In genomic region chr19:24033962-24034342, GRCh38 we compare ENCODE assay signal across 8 cellular contexts. TPM values are rescaled to one million over a fixed set of nuclear protein-coding genes. Genes with fewer than 3 reads are reported as not detected.
DNase-seq lines count a peak whose midpoint lies in the region; ATAC-seq and TF ChIP-seq lines count a peak whose summit lies in the region.

No MANE protein-coding gene starts in this region.

- WGBS in esophagus squamous epithelium, 2 donors, result 0% methylated on average over 5 to 6 of the region's 15 CpGs
- WGBS in thymus, result 1% methylated on average over 15 of the region's 15 CpGs

- DNase-seq in activated CD4-positive, CD25-positive, alpha-beta regulatory T cell treated with anti-CD3 and anti-CD28 coated beads, Interleukin-2, amount 50 U/mL, for 72 hours, result no peak
- DNase-seq in HCEC 1CT (peak; percentile 57), MV-4-11 (lab: John Stamatoyannopoulos, UW) (peak; percentile 51), esophagus squamous epithelium (lab: John Stamatoyannopoulos, UW) (no peak)
- peak; percentile 39 to 41 for DNase-seq in activated CD4-positive, alpha-beta T cell treated with anti-CD3 and anti-CD28 coated beads, Interleukin-2, amount 50 U/mL, for 48 hours

- H3K4me3 ChIP-seq in esophagus squamous epithelium (peak overlapping the region; percentile 50 to 94 (median 86)), muscle layer of duodenum (ENCODE audit: low read depth in 1 of 2, low read length in 2 of 2) (peak overlapping the region; percentile 90 to 94), thymus (ENCODE audit: low read length) (peak overlapping the region; percentile 73)

- H3K27ac ChIP-seq in esophagus squamous epithelium (peak overlapping the region; percentile 89 to 98 (median 96)), muscle layer of duodenum (ENCODE audit: low read length) (peak overlapping the region; percentile 91), thymus (ENCODE audit: low read depth) (peak overlapping the region; percentile 98)

- intact Hi-C loops in esophagus squamous epithelium (cut with DNase I), result no loop called here

- no peaks in the 10 kb centered on the region for H3K27me3 ChIP-seq in esophagus squamous epithelium
- no peaks in the 10 kb centered on the region for H3K27me3 ChIP-seq in muscle layer of duodenum (ENCODE audit: low read depth, low read length)
- H3K27me3 ChIP-seq in thymus (ENCODE audit: control insufficient read depth, insufficient read depth), result no peaks in the 10 kb centered on the region

- no peak for TF ChIP-seq CTCF in esophagus squamous epithelium (IDR thresholded peaks at IDR 0.05)

- H3K4me1 ChIP-seq in esophagus squamous epithelium, result peaks cover 7 to 40% (median 21%) of the 10 kb centered on the region in 3 donors
- peaks cover 3 to 24% of the 10 kb centered on the region in 2 donors for H3K4me1 ChIP-seq in muscle layer of duodenum (ENCODE audit: control insufficient read depth in 1 of 2, insufficient read depth in 2 of 2, low read length in 2 of 2)
- H3K4me1 ChIP-seq in thymus (ENCODE audit: control insufficient read depth, insufficient read depth, low read length), result peaks cover 7% of the 10 kb centered on the region

- H3K9me3 ChIP-seq in esophagus squamous epithelium (no peaks in the 10 kb centered on the region), muscle layer of duodenum (ENCODE audit: control insufficient read depth in 1 of 2, low read length in 2 of 2) (no peaks in the 10 kb centered on the region), thymus (ENCODE audit: control insufficient read depth) (no peaks in the 10 kb centered on the region)

- peak; percentile 2 to 14 for ATAC-seq in activated CD4-positive, CD25-positive, alpha-beta regulatory T cell treated with anti-CD3 and anti-CD28 coated beads, Interleukin-2, amount 50 U/mL, for 24 hours

- H3K36me3 ChIP-seq in esophagus squamous epithelium (peaks cover 0 to 36% (median 0%) of the 10 kb centered on the region in 3 donors), muscle layer of duodenum (ENCODE audit: control insufficient read depth in 1 of 2, insufficient read depth in 2 of 2, low read length in 2 of 2) (peaks cover 11 to 14% of the 10 kb centered on the region in 2 donors), thymus (ENCODE audit: control insufficient read depth, insufficient read depth) (peaks cover 12% of the 10 kb centered on the region)

- TF ChIP-seq POLR2A in esophagus squamous epithelium (IDR thresholded peaks at IDR 0.05), result no peak

RNA-seq across cellular contexts. Expression of gene ZNF254, which starts 53.0 kb away (rescaled TPM):
- 10 to 100 TPM in 1 of 4 donors, 1 to 10 TPM in 3; 6.1 to 18.3 (median 8.8) TPM for total RNA-seq in esophagus squamous epithelium
- polyA plus RNA-seq in thymus, result 13.1 TPM

Comparison
In these comparisons a context has a peak if more than half of its experiments do, and no peak if none do; other contexts are left out.
1. DNase-seq: peak in HCEC 1CT (single experiment), MV-4-11 (single experiment) and activated CD4-positive, alpha-beta T cell treated with anti-CD3 and anti-CD28 coated beads, Interleukin-2, amount 50 U/mL, for 48 hours (2 of 2); none in activated CD4-positive, CD25-positive, alpha-beta regulatory T cell treated with anti-CD3 and anti-CD28 coated beads, Interleukin-2, amount 50 U/mL, for 72 hours (single experiment) and esophagus squamous epithelium (single experiment).
2. Peak in every context shown above with its lines, with median percentiles within 50 percentile points of each other: H3K27ac ChIP-seq and H3K4me3 ChIP-seq.